22 cellular contexts compared by ENCODE assay signal in the genomic region with DNA sequence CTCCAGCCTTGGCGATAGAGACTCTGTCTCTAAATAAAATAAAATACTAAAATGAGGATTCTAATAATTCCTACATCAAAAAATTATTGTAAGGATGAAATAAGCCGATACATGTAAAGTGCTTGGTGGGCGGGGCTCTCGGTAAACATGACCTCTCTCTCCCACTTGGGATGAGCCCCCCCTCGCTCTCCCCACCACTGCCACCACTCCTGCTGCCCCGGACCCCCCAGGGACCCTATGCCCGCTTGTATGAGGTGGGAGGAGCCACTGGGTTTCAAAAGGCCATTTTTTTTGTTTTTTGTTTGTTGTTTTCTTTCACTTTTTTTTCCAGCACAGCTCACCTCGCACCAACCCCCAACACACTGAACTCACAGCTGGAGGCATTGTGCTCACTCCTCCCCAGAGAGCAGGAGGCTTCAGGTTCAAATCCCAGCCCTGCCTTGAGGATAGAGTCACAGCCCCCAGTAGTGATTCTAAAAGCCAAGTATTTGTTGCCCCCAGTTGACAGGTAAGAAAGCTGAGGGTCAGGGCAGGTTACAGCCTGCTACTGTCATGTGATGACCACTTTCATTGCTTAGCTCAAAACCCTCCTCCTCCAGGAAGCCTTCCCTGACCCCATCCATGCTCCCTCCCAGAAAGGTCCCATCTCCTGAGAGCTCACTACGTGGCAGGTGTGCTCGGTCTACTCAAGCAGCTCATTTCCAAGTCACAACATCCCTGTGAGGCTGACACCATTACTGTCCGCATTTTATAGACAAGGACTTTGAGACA. TPM values are rescaled to one million over a fixed set of nuclear protein-coding genes. Genes with fewer than 3 reads are reported as not detected.
DNase-seq lines count a peak whose midpoint lies in the region; ATAC-seq and TF ChIP-seq lines count a peak whose summit lies in the region.
"Had no signal": no experiment of that assay in that cellular context is flagged by ENCODE, and none has a peak within 500 bp of the region (broad histone marks: within the 10 kb centered on the region; RNA-seq: fewer than 3 reads in every experiment).

No MANE protein-coding gene starts in this region.

- H3K27ac ChIP-seq in CD4-positive, alpha-beta T cell (ENCODE audit: low read depth, low read length) = no peak overlapping the region
- H3K27ac ChIP-seq in esophagus squamous epithelium = peak overlapping the region in 3 of 4 donors; percentile 67 to 81 (median 74)
- peak overlapping the region; percentile 76 to 95 (median 94) for H3K27ac ChIP-seq in sigmoid colon
- H3K27ac ChIP-seq: ovary, SK-N-MC, testis had no signal

- POLR2A ChIA-PET in CD4-positive, alpha-beta T cell (lab: Charles Lee) = no interaction called here
- POLR2A ChIA-PET in activated CD4-positive, alpha-beta memory T cell treated with anti-CD3 and anti-CD28 coated beads, Interleukin-2, amount 10 ng/mL, durations not matched to agents 7 days and 5 days (lab: Charles Lee) = no interaction called here

- H3K4me3 ChIP-seq in esophagus squamous epithelium = no peak overlapping the region
- H3K4me3 ChIP-seq in sigmoid colon = no peak overlapping the region
- H3K4me3 ChIP-seq: ovary, SK-N-MC, testis had no signal

- peaks cover 10% of the 10 kb centered on the region for H3K4me1 Mint-ChIP-seq in CD4-positive, alpha-beta T cell (ENCODE audit: low read depth)
- peaks cover 10% of the 10 kb centered on the region for H3K4me1 Mint-ChIP-seq in activated CD4-positive, alpha-beta memory T cell treated with anti-CD3 and anti-CD28 coated beads, Interleukin-2, amount 10 ng/mL, durations not matched to agents 7 days and 5 days

- H3K4me1 ChIP-seq in esophagus squamous epithelium = peaks cover 13 to 62% (median 27%) of the 10 kb centered on the region in 3 donors
- H3K4me1 ChIP-seq in sigmoid colon = peaks cover 0 to 89% (median 75%) of the 10 kb centered on the region in 4 donors

- 56 to 61% methylated on average over 11 of the region's 11 CpGs for WGBS in esophagus squamous epithelium, 2 donors
- WGBS in sigmoid colon, 2 donors = 32 to 61% methylated on average over 11 of the region's 11 CpGs

- intact Hi-C loops in CD4-positive, alpha-beta T cell (cut with DNase I, micrococcal nuclease) = no loop called here
- intact Hi-C loops in esophagus squamous epithelium (cut with DNase I) (no loop called here), sigmoid colon (cut with DNase I) (no loop called here)

- peaks cover 26% of the 10 kb centered on the region for H3K27me3 ChIP-seq in CD4-positive, alpha-beta T cell (ENCODE audit: control insufficient read depth, insufficient read depth, low read length)
- H3K27me3 ChIP-seq in esophagus squamous epithelium = peaks cover 0 to 24% (median 0%) of the 10 kb centered on the region in 4 donors
- no peaks in the 10 kb centered on the region for H3K27me3 ChIP-seq in sigmoid colon
- H3K27me3 ChIP-seq: ovary, testis had no signal

- peaks cover 45% of the 10 kb centered on the region for H3K27me3 Mint-ChIP-seq in CD4-positive, alpha-beta T cell
- H3K27me3 Mint-ChIP-seq in activated CD4-positive, alpha-beta memory T cell treated with anti-CD3 and anti-CD28 coated beads, Interleukin-2, amount 10 ng/mL, durations not matched to agents 7 days and 5 days = peaks cover 41% of the 10 kb centered on the region

- no peaks in the 10 kb centered on the region for H3K36me3 Mint-ChIP-seq in CD4-positive, alpha-beta T cell (ENCODE audit: low read depth)
- H3K36me3 Mint-ChIP-seq in activated CD4-positive, alpha-beta memory T cell treated with anti-CD3 and anti-CD28 coated beads, Interleukin-2, amount 10 ng/mL, durations not matched to agents 7 days and 5 days (ENCODE audit: low read depth) = no peaks in the 10 kb centered on the region
- H3K36me3 Mint-ChIP-seq: activated CD4-positive, alpha-beta memory T cell treated with anti-CD3 and anti-CD28 coated beads for 36 hours; activated naive CD4-positive, alpha-beta T cell treated with anti-CD3 and anti-CD28 coated beads, Interleukin-2, amount 10 ng/mL, durations not matched to agents 7 days and 5 days had no signal

- no peaks in the 10 kb centered on the region for H3K9me3 Mint-ChIP-seq in CD4-positive, alpha-beta T cell
- H3K9me3 Mint-ChIP-seq in activated CD4-positive, alpha-beta memory T cell treated with anti-CD3 and anti-CD28 coated beads, Interleukin-2, amount 10 ng/mL, durations not matched to agents 7 days and 5 days = no peaks in the 10 kb centered on the region
- H3K9me3 Mint-ChIP-seq: activated CD4-positive, alpha-beta memory T cell treated with anti-CD3 and anti-CD28 coated beads for 36 hours; activated naive CD4-positive, alpha-beta T cell treated with anti-CD3 and anti-CD28 coated beads, Interleukin-2, amount 10 ng/mL, durations not matched to agents 7 days and 5 days had no signal

- no peak for TF ChIP-seq CTCF in CD4-positive, alpha-beta T cell (IDR thresholded peaks at IDR 0.05)
- TF ChIP-seq CTCF in esophagus squamous epithelium (IDR thresholded peaks at IDR 0.05) = no peak
- TF ChIP-seq CTCF in sigmoid colon (IDR thresholded peaks at IDR 0.05) = no peak

- CTCF ChIA-PET in CD4-positive, alpha-beta T cell (lab: Charles Lee) = interaction anchor here (1.2 kb wide), 1 partner anchor 125 kb away, joined by 4 read pairs; no protein-coding TSS in a partner anchor
- CTCF ChIA-PET in activated CD4-positive, alpha-beta memory T cell treated with anti-CD3 and anti-CD28 coated beads, Interleukin-2, amount 10 ng/mL, durations not matched to agents 7 days and 5 days (lab: Charles Lee) = interaction anchor here (1.2 kb wide), 1 partner anchor 103 kb away, joined by 3 read pairs; no protein-coding TSS in a partner anchor

- no peak for TF ChIP-seq POLR2A in esophagus squamous epithelium (IDR thresholded peaks at IDR 0.05)
- TF ChIP-seq POLR2A in sigmoid colon (IDR thresholded peaks at IDR 0.05) = no peak

- TF ChIP-seq EP300 in sigmoid colon (IDR thresholded peaks at IDR 0.05) = no peak

- no peaks in the 10 kb centered on the region for H3K9me3 ChIP-seq in CD4-positive, alpha-beta T cell (ENCODE audit: control insufficient read depth, low read length)
- H3K9me3 ChIP-seq in esophagus squamous epithelium (no peaks in the 10 kb centered on the region), sigmoid colon (no peaks in the 10 kb centered on the region)
- H3K9me3 ChIP-seq: ovary, testis had no signal

- H3K36me3 ChIP-seq in esophagus squamous epithelium (no peaks in the 10 kb centered on the region), sigmoid colon (no peaks in the 10 kb centered on the region)
- H3K36me3 ChIP-seq: ovary had no signal

- no peak overlapping the region for H3K27ac Mint-ChIP-seq in CD4-positive, alpha-beta T cell
- no peak overlapping the region for H3K27ac Mint-ChIP-seq in activated CD4-positive, alpha-beta memory T cell treated with anti-CD3 and anti-CD28 coated beads, Interleukin-2, amount 10 ng/mL, durations not matched to agents 7 days and 5 days
- H3K27ac Mint-ChIP-seq: activated CD4-positive, alpha-beta memory T cell treated with anti-CD3 and anti-CD28 coated beads for 36 hours; activated naive CD4-positive, alpha-beta T cell treated with anti-CD3 and anti-CD28 coated beads, Interleukin-2, amount 10 ng/mL, durations not matched to agents 7 days and 5 days had no signal

- no peak for DNase-seq in CD4-positive, alpha-beta T cell
- DNase-seq in NCI-H69 (lab: John Stamatoyannopoulos, UW) (peak; percentile 31), esophagus squamous epithelium (lab: John Stamatoyannopoulos, UW) (no peak), sigmoid colon (peak; percentile 51)
- no peak for DNase-seq in activated naive CD4-positive, alpha-beta T cell treated with anti-CD3 and anti-CD28 coated beads, Interleukin-2, amount 50 U/mL, for 16 hours
- DNase-seq in activated CD4-positive, alpha-beta memory T cell treated with anti-CD3 and anti-CD28 coated beads, Interleukin-2, amount 10 ng/mL, durations not matched to agents 7 days and 5 days = no peak
- DNase-seq: activated CD4-positive, alpha-beta memory T cell treated with anti-CD3 and anti-CD28 coated beads for 36 hours; activated naive CD4-positive, alpha-beta T cell treated with anti-CD3 and anti-CD28 coated beads, Interleukin-2, amount 10 ng/mL, durations not matched to agents 7 days and 5 days; DMS79 treated with DMSO at 0.1 percent for 48 hours; effector CD4-positive, alpha-beta T cell; glutamatergic neuron; KG1; MV-4-11; NCI-H1930; NCI-H446; testis had no signal

- ATAC-seq in CD4-positive, alpha-beta T cell (ENCODE audit: poor library complexity) = no peak
- no peak for ATAC-seq in HG02885 (IDR thresholded peaks at IDR 0.05; ENCODE audit: poor library complexity, unreplicated experiment)
- ATAC-seq: left lobe of liver, Panc1, sciatic nerve had no signal

- H3K4me3 Mint-ChIP-seq in CD4-positive, alpha-beta T cell = peak overlapping the region; percentile 54
- no peak overlapping the region for H3K4me3 Mint-ChIP-seq in activated CD4-positive, alpha-beta memory T cell treated with anti-CD3 and anti-CD28 coated beads, Interleukin-2, amount 10 ng/mL, durations not matched to agents 7 days and 5 days
- H3K4me3 Mint-ChIP-seq: activated CD4-positive, alpha-beta memory T cell treated with anti-CD3 and anti-CD28 coated beads for 36 hours; activated naive CD4-positive, alpha-beta T cell treated with anti-CD3 and anti-CD28 coated beads, Interleukin-2, amount 10 ng/mL, durations not matched to agents 7 days and 5 days had no signal

RNA-seq across cellular contexts. Expression of a gene that starts 4.2 kb away (rescaled TPM):
- total RNA-seq in CD4-positive, alpha-beta T cell = under 1 TPM in 1 of 2 experiments, not detected in 1; 0.14 TPM
- total RNA-seq in esophagus squamous epithelium (10 to 100 TPM in 1 of 4 donors, 1 to 10 TPM in 3; 2.9 to 11.6 (median 5.1) TPM), sigmoid colon (10 to 100 TPM; 29.9 to 91.1 (median 50.7) TPM)
- polyA plus RNA-seq in sigmoid colon = 10 to 100 TPM in 1 of 3 donors, 1 to 10 TPM in 2; 2.4 to 29.8 (median 6.5) TPM
- not detected for total RNA-seq in activated CD4-positive, alpha-beta memory T cell treated with anti-CD3 and anti-CD28 coated beads, Interleukin-2, amount 10 ng/mL, durations not matched to agents 7 days and 5 days

Comparison
In these comparisons a context has a peak if more than half of its experiments do, and no peak if none do; other contexts are left out.
1. DNase-seq: peak in NCI-H69 (single experiment) and sigmoid colon (single experiment); none in CD4-positive, alpha-beta T cell (0 of 10), esophagus squamous epithelium (single experiment), activated naive CD4-positive, alpha-beta T cell treated with anti-CD3 and anti-CD28 coated beads, Interleukin-2, amount 50 U/mL, for 16 hours (single experiment) and activated CD4-positive, alpha-beta memory T cell treated with anti-CD3 and anti-CD28 coated beads, Interleukin-2, amount 10 ng/mL, durations not matched to agents 7 days and 5 days (single experiment).